ENCODE assay signal across 8 cellular contexts in the genomic region with DNA sequence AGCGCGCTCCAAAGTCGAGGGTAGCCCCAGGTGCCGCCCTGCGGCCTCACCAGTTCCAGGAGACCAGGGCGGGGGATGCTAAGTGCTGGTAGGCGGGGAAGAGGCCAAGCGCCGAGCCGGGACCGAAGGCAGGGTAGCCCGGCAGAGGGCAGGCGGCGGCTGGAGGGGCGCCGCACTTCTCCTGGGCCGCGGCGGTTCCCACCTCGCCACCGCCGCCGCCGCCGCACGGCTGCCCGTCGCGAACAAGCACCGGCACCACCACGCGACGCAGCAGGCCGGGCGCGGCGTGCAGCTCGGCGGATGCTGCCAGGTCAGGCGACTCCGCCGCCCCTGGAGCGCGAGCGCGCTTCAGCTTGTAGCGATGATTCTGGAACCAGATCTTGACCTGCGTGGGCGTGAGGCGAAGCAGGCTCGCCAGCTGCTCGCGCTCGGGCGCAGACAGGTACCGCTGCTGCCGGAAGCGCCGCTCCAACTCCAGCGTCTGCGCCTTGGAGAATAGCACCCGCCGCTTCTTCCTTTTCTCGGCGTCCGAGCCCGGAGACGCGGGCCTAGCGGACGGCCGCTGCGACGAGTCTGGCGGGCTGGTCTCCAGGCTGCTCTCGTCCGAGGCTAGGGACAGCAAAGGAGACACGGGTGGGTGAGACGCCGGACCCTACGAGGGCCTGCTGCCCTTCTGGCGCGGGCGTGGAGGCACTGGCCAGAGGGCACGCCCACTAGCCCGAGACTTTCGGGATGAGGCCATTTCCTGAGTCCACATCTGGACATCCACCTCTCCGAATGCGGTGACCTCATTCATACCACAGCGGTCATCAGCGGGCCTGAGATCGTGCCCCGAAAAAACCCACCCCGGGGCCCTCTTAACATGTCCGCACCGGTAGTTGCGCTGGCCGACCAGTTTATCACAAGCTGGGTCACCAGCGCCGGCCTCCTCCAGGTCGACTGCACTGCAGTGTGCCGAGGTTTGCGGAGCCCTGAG. TPM values are rescaled to one million over a fixed set of nuclear protein-coding genes. Genes with fewer than 3 reads are reported as not detected.
DNase-seq lines count a peak whose midpoint lies in the region; ATAC-seq and TF ChIP-seq lines count a peak whose summit lies in the region.

No MANE protein-coding gene starts in this region.

- H3K4me1 ChIP-seq in upper lobe of left lung = peaks cover 14 to 50% (median 27%) of the 10 kb centered on the region in 4 donors

- H3K9me3 ChIP-seq in MG63 = no peaks in the 10 kb centered on the region
- H3K9me3 ChIP-seq in upper lobe of left lung = no peaks in the 10 kb centered on the region

- ATAC-seq in upper lobe of left lung (ENCODE audit: low FRiP score in 2 of 2) (peak; percentile 47 to 58), HG03565 (IDR thresholded peaks at IDR 0.05; ENCODE audit: unreplicated experiment) (no peak)

- TF ChIP-seq EP300 in upper lobe of left lung (IDR thresholded peaks at IDR 0.05) = no peak

- TF ChIP-seq POLR2A in upper lobe of left lung (IDR thresholded peaks at IDR 0.05) = no peak

- TF ChIP-seq CTCF in brain microvascular endothelial cell (IDR thresholded peaks at IDR 0.05; ENCODE audit: low read depth, low read length, missing control alignments) (no peak), upper lobe of left lung (IDR thresholded peaks at IDR 0.05) (no peak)

- in situ Hi-C loops in brain microvascular endothelial cell (cut with HindIII; ENCODE audit: low pct_ligation_motif_present, low sequenced_read_pairs) = no loop called here

- 11 to 15% methylated on average over 5 to 54 of the region's 103 CpGs for WGBS in upper lobe of left lung, 2 donors

- H3K27ac ChIP-seq in brain microvascular endothelial cell = no peak overlapping the region
- H3K27ac ChIP-seq in upper lobe of left lung = no peak overlapping the region

- H3K4me3 ChIP-seq in MG63 = peak overlapping the region; percentile 54
- peak overlapping the region; percentile 37 for H3K4me3 ChIP-seq in brain microvascular endothelial cell (ENCODE audit: low read depth, low read length)
- peak overlapping the region; percentile 5 to 54 (median 47) for H3K4me3 ChIP-seq in upper lobe of left lung

- H3K27me3 ChIP-seq in MG63 (no peaks in the 10 kb centered on the region), brain microvascular endothelial cell (replicated peaks) (peaks cover 73% of the 10 kb centered on the region), upper lobe of left lung (peaks cover 0 to 36% (median 15%) of the 10 kb centered on the region in 4 donors)

- no peaks in the 10 kb centered on the region for H3K36me3 ChIP-seq in MG63
- H3K36me3 ChIP-seq in brain microvascular endothelial cell (replicated peaks) = no peaks in the 10 kb centered on the region
- H3K36me3 ChIP-seq in upper lobe of left lung = no peaks in the 10 kb centered on the region

- peak; percentile 51 for DNase-seq in ELF-1 (ENCODE audit: low read depth, low spot score)
- peak; percentile 54 for DNase-seq in MG63
- no peak for DNase-seq in brain microvascular endothelial cell
- peak; percentile 84 for DNase-seq in left kidney (ENCODE audit: low read depth, low spot score)
- DNase-seq in upper lobe of left lung = peak; percentile 29 to 88
- DNase-seq in activated CD8-positive, alpha-beta memory T cell treated with anti-CD3 and anti-CD28 coated beads, Interleukin-2, amount 50 U/mL, for 4 hours = no peak
- DNase-seq in NK-92 treated with Interleukin-12 subunit alpha and Interleukin-12 subunit beta, amount 100 ng/mL, for 24 hours (lab: John Stamatoyannopoulos, UW) = no peak

RNA-seq across cellular contexts. Expression of gene NKX2-8, which starts 1.3 kb away (rescaled TPM):
- not detected in 2 replicates for total RNA-seq in MG63 (2014; rRNA removed; shearing (Covaris generic); ENCODE audit: low replicate concordance)
- total RNA-seq in upper lobe of left lung = 1 to 10 TPM in 2 of 6 donors, under 1 TPM in 1, not detected in 3; 0.77 to 2.7 (median 2.1) TPM

Comparison
In these comparisons a context has a peak if more than half of its experiments do, and no peak if none do; other contexts are left out.
1. DNase-seq: peak in ELF-1 (single experiment), MG63 (single experiment), left kidney (single experiment) and upper lobe of left lung (2 of 2); none in brain microvascular endothelial cell (single experiment), activated CD8-positive, alpha-beta memory T cell treated with anti-CD3 and anti-CD28 coated beads, Interleukin-2, amount 50 U/mL, for 4 hours (single experiment) and NK-92 treated with Interleukin-12 subunit alpha and Interleukin-12 subunit beta, amount 100 ng/mL, for 24 hours (single experiment).
2. Peak in every context shown above with its lines, with median percentiles within 50 percentile points of each other: H3K4me3 ChIP-seq.